In the genomic region with DNA sequence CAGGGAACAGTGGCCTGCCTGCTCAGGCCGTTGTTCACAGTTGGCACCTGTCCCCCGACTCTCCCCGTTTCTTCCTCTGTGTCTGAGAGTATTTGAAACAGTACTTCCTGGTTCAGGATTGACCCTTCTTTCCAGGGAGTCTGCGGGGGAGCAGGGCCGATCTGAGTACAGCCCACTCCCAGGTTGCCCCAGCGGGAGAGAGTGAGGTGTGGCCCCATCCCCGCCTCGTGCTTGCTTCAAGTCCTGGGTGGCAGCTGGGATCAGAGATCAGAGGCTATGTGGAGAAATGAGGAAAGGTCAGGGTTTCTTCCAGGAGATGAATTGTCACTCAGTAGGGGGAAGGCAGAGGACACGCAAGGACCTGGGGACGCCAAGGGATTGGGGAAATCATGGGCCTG, we compare ENCODE assay signal across 28 cellular contexts. TPM values are rescaled to one million over a fixed set of nuclear protein-coding genes. Genes with fewer than 3 reads are reported as not detected.
"Had no signal": no experiment of that assay in that cellular context is flagged by ENCODE, and none has a peak within 500 bp of the region (broad histone marks: within the 10 kb centered on the region; RNA-seq: fewer than 3 reads in every experiment).

No MANE protein-coding gene starts in this region.

- H3K9ac ChIP-seq: KMS-11 had no signal

- ATAC-seq: activated CD8-positive, alpha-beta T cell treated with anti-CD3 and anti-CD28 coated beads, Interleukin-2, amount 10 ng/mL, durations not matched to agents 7 days and 5 days; body of pancreas; Panc1; T-helper 17 cell; WTC11 had no signal

- H3K4me3 ChIP-seq: body of pancreas had no signal

- H3K4me2 ChIP-seq: KMS-11 had no signal

- H3K27ac ChIP-seq: body of pancreas, KMS-11, RWPE1 had no signal

- H3K9me3 ChIP-seq: body of pancreas had no signal

- DNase-seq: activated CD4-positive, alpha-beta T cell treated with anti-CD3 and anti-CD28 coated beads for 48 hours; activated CD4-positive, alpha-beta T cell treated with anti-CD3 and anti-CD28 coated beads, Interleukin-2, amount 50 U/mL, for 4 hours; activated CD4-positive, CD25-positive, alpha-beta regulatory T cell treated with anti-CD3 and anti-CD28 coated beads, Interleukin-2, amount 50 U/mL, for 72 hours; activated CD8-positive, alpha-beta memory T cell treated with anti-CD3 and anti-CD28 coated beads, Interleukin-2, amount 50 U/mL, for 48 hours; activated CD8-positive, alpha-beta T cell treated with anti-CD3 and anti-CD28 coated beads, Interleukin-2, amount 10 ng/mL, durations not matched to agents 7 days and 5 days; activated naive CD4-positive, alpha-beta T cell treated with anti-CD3 and anti-CD28 coated beads, Interleukin-2, amount 50 U/mL, for 16 hours; activated naive CD8-positive, alpha-beta T cell treated with anti-CD3 and anti-CD28 coated beads, Interleukin-2, amount 10 ng/mL, durations not matched to agents 7 days and 5 days; activated T-cell treated with anti-CD3 and anti-CD28 coated beads, Interleukin-2, amount 50 U/mL, for 1 hour; aorta; body of pancreas; MV-4-11; NCI-H1105; NCI-H1436 treated with DMSO at 0.1 percent for 48 hours; NCI-H187; NCI-H2081; NCI-H510A treated with DMSO at 0.1 percent for 48 hours; NCI-H69; NK-92 treated with Interleukin-12 subunit alpha and Interleukin-12 subunit beta, amount 100 ng/mL, for 24 hours; OCI-M1; SHP77 treated with DMSO at 0.1 percent for 48 hours; T-helper 17 cell; T-helper 9 cell had no signal

RNA-seq across cellular contexts. Expression of a gene that starts 6.5 kb away (rescaled TPM):
- total RNA-seq: activated CD8-positive, alpha-beta T cell treated with anti-CD3 and anti-CD28 coated beads, Interleukin-2, amount 10 ng/mL, durations not matched to agents 7 days and 5 days; bronchial epithelial cell; MCF 10A; T-helper 17 cell had no signal

RNA-seq across cellular contexts. Expression of a gene that starts 48.6 kb away (rescaled TPM):
- total RNA-seq: activated CD8-positive, alpha-beta T cell treated with anti-CD3 and anti-CD28 coated beads, Interleukin-2, amount 10 ng/mL, durations not matched to agents 7 days and 5 days; activated naive CD8-positive, alpha-beta T cell treated with anti-CD3 and anti-CD28 coated beads, Interleukin-2, amount 10 ng/mL, durations not matched to agents 7 days and 5 days had no signal
